8 cellular contexts compared by ENCODE assay signal in genomic region chr19:47228937-47229673, GRCh38. TPM values are rescaled to one million over a fixed set of nuclear protein-coding genes. Genes with fewer than 3 reads are reported as not detected.
DNase-seq lines count a peak whose midpoint lies in the region; TF ChIP-seq lines count a peak whose summit lies in the region.

No MANE protein-coding gene starts in this region.

- peaks cover 58% of the 10 kb centered on the region for H3K4me1 ChIP-seq in CD4-positive, alpha-beta memory T cell (ENCODE audit: insufficient read depth, low read length)
- peaks cover 25% of the 10 kb centered on the region for H3K4me1 ChIP-seq in HUES48 (ENCODE audit: control insufficient read depth, insufficient read depth, low read length)
- peaks cover 32 to 35% of the 10 kb centered on the region in 2 donors for H3K4me1 ChIP-seq in adrenal gland (replicated peaks in 1 of 2)
- peaks cover 0 to 52% (median 42%) of the 10 kb centered on the region in 4 donors for H3K4me1 ChIP-seq in tibial artery

- H3K27ac Mint-ChIP-seq in CD4-positive, alpha-beta memory T cell = no peak overlapping the region
- no peak overlapping the region for H3K27ac Mint-ChIP-seq in type B pancreatic cell

- no peaks in the 10 kb centered on the region for H3K27me3 Mint-ChIP-seq in CD4-positive, alpha-beta memory T cell
- H3K27me3 Mint-ChIP-seq in type B pancreatic cell = no peaks in the 10 kb centered on the region

- no peak for TF ChIP-seq POLR2A in adrenal gland (IDR thresholded peaks at IDR 0.05)

- H3K27me3 ChIP-seq in CD4-positive, alpha-beta memory T cell (ENCODE audit: insufficient read depth, low read length) = no peaks in the 10 kb centered on the region
- H3K27me3 ChIP-seq in HUES48 (ENCODE audit: control insufficient read depth, insufficient read depth, low read length) (peaks cover 10% of the 10 kb centered on the region; the same call in 1 of the 2 replicates), adrenal gland (no peaks in the 10 kb centered on the region), tibial artery (no peaks in the 10 kb centered on the region)

- POLR2A ChIA-PET in CD4-positive, alpha-beta memory T cell (lab: Charles Lee; ENCODE audit: partially characterized antibody) = interaction anchor here (0.8 to 6.3 kb wide), 9 partner anchors 9 to 99 kb away, joined by 3 to 156 read pairs (median 5); partner anchors contain the start of genes CCDC9, INAFM1 and SAE1

- CTCF ChIA-PET in CD4-positive, alpha-beta memory T cell (lab: Charles Lee; ENCODE audit: partially characterized antibody) = interaction anchor here (0.8 to 1.8 kb wide), 4 partner anchors 10 to 19 kb away, joined by 3 to 7 read pairs (median 4); no protein-coding TSS in a partner anchor

- H3K27ac ChIP-seq in CD4-positive, alpha-beta memory T cell (ENCODE audit: low read depth, low read length) = peak overlapping the region; percentile 45
- H3K27ac ChIP-seq in HUES48 (ENCODE audit: low read depth, low read length) (no peak overlapping the region), adrenal gland (peak overlapping the region in 4 of 5 donors; percentile 99 to 100 (median 99)), tibial artery (peak overlapping the region; percentile 93 to 99)

- H3K4me3 ChIP-seq in CD4-positive, alpha-beta memory T cell (ENCODE audit: low read length in 2 of 2) = peak overlapping the region; percentile 49 to 85
- H3K4me3 ChIP-seq in HUES48 (ENCODE audit: low read depth, low read length) (peak overlapping the region; percentile 91), adrenal gland (peak overlapping the region in 1 of 4 donors; percentile 96), tibial artery (peak overlapping the region; percentile 82 to 91)

- no peaks in the 10 kb centered on the region for H3K9me3 ChIP-seq in CD4-positive, alpha-beta memory T cell (ENCODE audit: control insufficient read depth in 1 of 2, low read length in 2 of 2)
- no peaks in the 10 kb centered on the region for H3K9me3 ChIP-seq in HUES48 (ENCODE audit: control insufficient read depth, insufficient read depth, low read length)
- H3K9me3 ChIP-seq in adrenal gland (replicated peaks in 1 of 3) = no peaks in the 10 kb centered on the region
- H3K9me3 ChIP-seq in tibial artery = no peaks in the 10 kb centered on the region

- no peak for TF ChIP-seq CTCF in adrenal gland (IDR thresholded peaks at IDR 0.05)
- no peak for TF ChIP-seq CTCF in tibial artery (IDR thresholded peaks at IDR 0.05)
- no peak for TF ChIP-seq CTCF in type B pancreatic cell (conservative IDR thresholded peaks at IDR 0.05)

- H3K36me3 ChIP-seq in CD4-positive, alpha-beta memory T cell (ENCODE audit: insufficient read depth, low read length) = no peaks in the 10 kb centered on the region
- H3K36me3 ChIP-seq in HUES48 (ENCODE audit: control insufficient read depth, insufficient read depth, low read length) = no peaks in the 10 kb centered on the region
- H3K36me3 ChIP-seq in adrenal gland (replicated peaks in 1 of 2) = no peaks in the 10 kb centered on the region
- H3K36me3 ChIP-seq in tibial artery = peaks cover 0 to 2% (median under 1%) of the 10 kb centered on the region in 3 donors

- H3K9me3 Mint-ChIP-seq in CD4-positive, alpha-beta memory T cell = no peaks in the 10 kb centered on the region
- H3K9me3 Mint-ChIP-seq in type B pancreatic cell = no peaks in the 10 kb centered on the region

- DNase-seq in CD4-positive, alpha-beta memory T cell = peak; percentile 43 to 76 (median 50)
- peak in 2 of 7 donors; percentile 43 to 69 for DNase-seq in adrenal gland
- DNase-seq in iris pigment epithelial cell (ENCODE audit: low read depth) = peak; percentile 45
- DNase-seq in tibial artery = peak; percentile 45 to 74
- DNase-seq in mesenteric fat pad (ENCODE audit: low spot score) = no peak
- DNase-seq in 8988T = no peak
- no peak for DNase-seq in type B pancreatic cell (ENCODE audit: extremely low spot score, unreplicated experiment)

- WGBS in adrenal gland, 4 donors = 27 to 34% (median 32%) methylated on average over 10 of the region's 10 CpGs

- no peak overlapping the region for H3K4me3 Mint-ChIP-seq in CD4-positive, alpha-beta memory T cell
- H3K4me3 Mint-ChIP-seq in type B pancreatic cell = no peak overlapping the region

- H3K4me1 Mint-ChIP-seq in CD4-positive, alpha-beta memory T cell = peaks cover 19 to 39% (median 27%) of the 10 kb centered on the region in 4 donors
- H3K4me1 Mint-ChIP-seq in type B pancreatic cell (ENCODE audit: unreplicated experiment) = peaks cover 23% of the 10 kb centered on the region

- H3K9ac ChIP-seq in HUES48 (ENCODE audit: low read depth, low read length) = no peak overlapping the region; the same call in 1 of the 2 replicates

- no peaks in the 10 kb centered on the region for H3K36me3 Mint-ChIP-seq in CD4-positive, alpha-beta memory T cell
- H3K36me3 Mint-ChIP-seq in type B pancreatic cell = peaks cover 5% of the 10 kb centered on the region

- intact Hi-C loops in CD4-positive, alpha-beta memory T cell (cut with micrococcal nuclease) = loop anchor here (5.0 kb wide), 2 partner anchors 42 to 72 kb away; no protein-coding TSS in a partner anchor
- intact Hi-C loops in adrenal gland (cut with DNase I) (no loop called here), tibial artery (cut with DNase I; ENCODE audit: low total_unique reads) (no loop called here)

RNA-seq across cellular contexts. Expression of gene BBC3, which starts 1.9 kb away (rescaled TPM):
- total RNA-seq in CD4-positive, alpha-beta memory T cell = 10 to 100 TPM; 31.9 to 32.2 TPM
- 1 to 10 TPM; 3.7 to 8.0 TPM for polyA plus RNA-seq in CD4-positive, alpha-beta memory T cell
- total RNA-seq in adrenal gland = 10 to 100 TPM in 4 of 8 donors, 1 to 10 TPM in 4; 1.7 to 17.9 (median 10.1) TPM
- 1 to 10 TPM in 2 of 3 donors, under 1 TPM in 1; 0.27 to 8.4 (median 4.4) TPM for polyA plus RNA-seq in adrenal gland
- total RNA-seq in mesenteric fat pad = 3.6 TPM
- 14.8 and 36.2 TPM in 2 replicates for total RNA-seq in type B pancreatic cell (ENCODE audit: low replicate concordance)

RNA-seq across cellular contexts. Expression of gene CCDC9, which starts 27.2 kb away (rescaled TPM):
- total RNA-seq in CD4-positive, alpha-beta memory T cell = 10 to 100 TPM; 39.5 to 40.4 TPM
- polyA plus RNA-seq in CD4-positive, alpha-beta memory T cell = 10 to 100 TPM in 1 of 2 donors, 1 to 10 TPM in 1; 4.6 to 11.9 TPM
- total RNA-seq in adrenal gland (10 to 100 TPM; 12.8 to 52.9 (median 32.5) TPM), mesenteric fat pad (27.3 TPM), type B pancreatic cell (ENCODE audit: low replicate concordance) (22.4 and 29.3 TPM in 2 replicates)
- 10 to 100 TPM; 23.2 to 86.5 (median 31.8) TPM for polyA plus RNA-seq in adrenal gland

RNA-seq across cellular contexts. Expression of gene INAFM1, which starts 45.6 kb away (rescaled TPM):
- 10 to 100 TPM; 15.1 to 16.7 TPM for total RNA-seq in CD4-positive, alpha-beta memory T cell
- polyA plus RNA-seq in CD4-positive, alpha-beta memory T cell = 1 to 10 TPM; 1.8 to 1.9 TPM
- total RNA-seq in adrenal gland (100 to 1,000 TPM in 1 of 8 donors, 10 to 100 TPM in 7; 18.1 to 183 (median 66.7) TPM), mesenteric fat pad (34.4 TPM), type B pancreatic cell (ENCODE audit: low replicate concordance) (8.2 and 9.6 TPM in 2 replicates)
- 100 to 1,000 TPM in 1 of 3 donors, 10 to 100 TPM in 1, 1 to 10 TPM in 1; 7.8 to 144 (median 62.0) TPM for polyA plus RNA-seq in adrenal gland

Comparison
In these comparisons a context has a peak if more than half of its experiments do, and no peak if none do; other contexts are left out.
1. DNase-seq: peak in CD4-positive, alpha-beta memory T cell (5 of 5), iris pigment epithelial cell (single experiment) and tibial artery (2 of 2); none in mesenteric fat pad (single experiment), 8988T (single experiment) and type B pancreatic cell (single experiment).